In the genomic region with DNA sequence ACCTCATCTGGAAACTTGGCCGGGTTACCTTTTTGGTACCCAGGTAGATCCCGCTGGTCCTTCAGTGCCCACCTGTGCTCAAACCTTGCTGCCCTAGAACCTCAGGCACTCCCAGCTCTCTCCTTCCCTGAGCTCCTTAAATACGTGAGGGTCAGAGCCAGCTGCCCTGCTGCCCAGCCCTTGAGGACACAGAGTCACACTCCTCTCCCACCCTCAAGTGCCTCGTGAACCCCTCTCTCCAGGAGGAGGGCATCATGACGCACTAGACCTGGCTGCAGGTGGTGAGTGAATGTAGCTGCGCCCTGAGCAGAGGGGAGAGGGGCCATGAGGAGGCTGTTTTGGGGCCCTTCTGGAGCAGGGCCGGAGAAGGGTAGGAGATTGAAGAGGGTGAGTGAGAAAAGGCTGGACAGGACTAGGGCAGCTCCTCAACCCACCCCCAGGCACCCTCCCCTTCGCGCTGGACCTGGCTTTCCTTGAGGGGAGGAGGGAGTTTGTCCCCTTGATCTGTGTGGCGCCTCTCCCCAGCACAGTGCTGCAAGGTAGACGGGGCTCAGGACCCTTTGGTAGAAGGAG, we compare ENCODE assay signal across 1 cellular context.
TF ChIP-seq lines count a peak whose summit lies in the region.

No MANE protein-coding gene starts in this region.

TF ChIP-seq in GM23338, 12 proteins besides CTCF, POLR2A, EP300 and RAD21:
- no peak for TF ChIP-seq REST (IDR thresholded peaks at IDR 0.05; ENCODE audit: unreplicated experiment)
- TF ChIP-seq POLR2AphosphoS5 (IDR thresholded peaks at IDR 0.05; ENCODE audit: low read depth) = 0 out of 2 replicates have a peak, but pooled peaks have one; percentile 39
